In the genomic region with DNA sequence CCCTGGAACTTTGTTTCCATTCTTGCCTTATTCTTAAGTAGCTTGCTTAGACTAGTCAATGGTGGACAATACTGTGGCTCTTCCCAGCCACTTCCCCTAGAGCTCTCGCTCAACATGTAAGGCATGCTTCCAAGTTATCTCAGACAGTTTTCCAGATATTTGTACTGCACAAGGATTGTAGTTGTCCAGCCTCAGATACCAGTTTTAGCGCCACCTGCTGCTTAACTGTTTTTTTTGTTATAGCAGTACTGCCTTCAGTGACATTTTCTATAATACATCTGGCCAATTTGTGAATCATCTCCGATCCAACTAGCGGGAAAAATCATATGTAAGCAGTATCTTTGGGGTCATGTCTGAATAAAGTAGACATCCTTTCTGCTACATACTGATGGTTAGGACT, we compare ENCODE assay signal across 8 cellular contexts.
A peak's percentile ranks its signal among the peaks of the same experiment; 100 is the strongest.
DNase-seq lines count a peak whose midpoint lies in the region; ATAC-seq and TF ChIP-seq lines count a peak whose summit lies in the region.
"Had no signal": no experiment of that assay in that cellular context is flagged by ENCODE, and none has a peak within 500 bp of the region (broad histone marks: within the 10 kb centered on the region; RNA-seq: fewer than 3 reads in every experiment).

No MANE protein-coding gene starts in this region.

- H3K4me1 Mint-ChIP-seq in HFFc6 (ENCODE audit: low read depth) = peaks cover 36% of the 10 kb centered on the region
- H3K4me1 Mint-ChIP-seq: activated B cell treated with CpG ODN at 0.5 μM for 24 hours had no signal

- H3K27me3 Mint-ChIP-seq in HFFc6 (ENCODE audit: insufficient read depth) = no peaks in the 10 kb centered on the region; the same call in 1 of the 2 replicates
- H3K27me3 Mint-ChIP-seq: activated B cell treated with CpG ODN at 0.5 μM for 24 hours had no signal

- intact Hi-C loops in left ventricle myocardium superior (cut with micrococcal nuclease) (no loop called here), upper lobe of right lung (cut with DNase I) (no loop called here)

- H3K9me3 Mint-ChIP-seq in HFFc6 = no peaks in the 10 kb centered on the region
- H3K9me3 Mint-ChIP-seq: activated B cell treated with CpG ODN at 0.5 μM for 24 hours had no signal

- no peak overlapping the region for H3K4me3 ChIP-seq in upper lobe of right lung

- peak; percentile 50 for ATAC-seq in left ventricle myocardium superior
- peak; percentile 61 for ATAC-seq in upper lobe of right lung
- no peak for ATAC-seq in HG02938 (IDR thresholded peaks at IDR 0.05; ENCODE audit: unreplicated experiment)

- no peak overlapping the region for H3K4me3 Mint-ChIP-seq in HFFc6
- H3K4me3 Mint-ChIP-seq: activated B cell treated with CpG ODN at 0.5 μM for 24 hours had no signal

- no peaks in the 10 kb centered on the region for H3K9me3 ChIP-seq in upper lobe of right lung

- DNase-seq in GM03348 (ENCODE audit: low spot score) (peak; percentile 22), HFFc6 (peak; percentile 64), SHP77 treated with DMSO at 0.1 percent for 48 hours (lab: John Stamatoyannopoulos, UW) (peak; percentile 8), left ventricle myocardium superior (no peak), upper lobe of right lung (no peak), NCI-H345 (lab: John Stamatoyannopoulos, UW) (no peak)
- DNase-seq: activated B cell treated with CpG ODN at 0.5 μM for 24 hours had no signal

- H3K36me3 Mint-ChIP-seq in HFFc6 (ENCODE audit: low read depth) = no peaks in the 10 kb centered on the region

- no peaks in the 10 kb centered on the region for H3K27me3 ChIP-seq in upper lobe of right lung

- no peak overlapping the region for H3K27ac Mint-ChIP-seq in HFFc6
- H3K27ac Mint-ChIP-seq: activated B cell treated with CpG ODN at 0.5 μM for 24 hours had no signal

- H3K27ac ChIP-seq in upper lobe of right lung = no peak overlapping the region

- no peaks in the 10 kb centered on the region for H3K4me1 ChIP-seq in upper lobe of right lung

- TF ChIP-seq CTCF in HFFc6 (IDR thresholded peaks at IDR 0.05) (peak; percentile 85), upper lobe of right lung (IDR thresholded peaks at IDR 0.05) (peak; percentile 41)

- H3K36me3 ChIP-seq in upper lobe of right lung = no peaks in the 10 kb centered on the region

Comparison
In these comparisons a context has a peak if more than half of its experiments do, and no peak if none do; other contexts are left out.
1. DNase-seq: peak in GM03348 (single experiment), HFFc6 (single experiment) and SHP77 treated with DMSO at 0.1 percent for 48 hours (single experiment); none in left ventricle myocardium superior (single experiment), upper lobe of right lung (single experiment) and NCI-H345 (single experiment).